In the genomic region with DNA sequence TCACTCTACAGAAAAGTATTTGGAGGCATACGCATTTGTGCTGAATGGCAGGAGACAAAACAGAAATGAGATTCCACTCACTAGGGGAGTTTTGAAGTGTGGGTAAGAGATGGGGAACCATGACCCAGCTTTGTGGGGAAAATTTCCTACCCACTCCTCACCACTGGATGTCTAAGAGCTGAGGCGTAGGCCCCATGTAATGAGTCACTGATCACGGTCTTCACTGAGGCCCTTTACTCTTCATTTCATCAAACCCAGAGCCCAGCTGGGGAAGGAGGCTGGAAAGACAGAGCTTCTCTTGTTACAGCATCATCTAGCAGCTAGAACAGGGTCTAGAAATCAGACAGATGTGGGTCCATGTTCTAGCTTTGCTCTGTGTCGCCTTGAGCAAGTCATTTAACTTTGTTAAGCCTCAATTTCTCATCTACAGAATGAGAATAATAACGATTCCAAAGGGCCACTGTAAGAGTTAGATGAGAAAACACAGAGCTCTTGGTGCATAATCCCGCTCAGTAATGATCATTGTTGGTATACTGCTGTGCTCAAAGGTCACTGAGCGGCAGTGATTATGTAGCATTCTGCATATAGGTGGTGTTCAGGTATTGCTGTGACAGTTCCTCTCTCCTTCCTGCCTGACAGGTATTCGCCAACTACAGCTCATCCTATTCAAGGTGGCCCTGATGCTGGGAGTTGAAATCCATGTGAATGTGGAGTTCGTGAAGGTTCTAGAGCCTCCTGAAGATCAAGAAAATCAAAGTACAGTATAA, we compare ENCODE assay signal across 12 cellular contexts.
DNase-seq lines count a peak whose midpoint lies in the region; ATAC-seq and TF ChIP-seq lines count a peak whose summit lies in the region.
"Had no signal": no experiment of that assay in that cellular context is flagged by ENCODE, and none has a peak within 500 bp of the region (broad histone marks: within the 10 kb centered on the region; RNA-seq: fewer than 3 reads in every experiment).

No MANE protein-coding gene starts in this region.

- H3K4me1 ChIP-seq in CD8-positive, alpha-beta memory T cell (ENCODE audit: insufficient read depth, low read length): no peaks in the 10 kb centered on the region
- H3K4me1 ChIP-seq: right atrium auricular region had no signal

- DNase-seq in CD8-positive, alpha-beta memory T cell: no peak
- peak; percentile 83 for DNase-seq in LHCN-M2 (ENCODE audit: low read depth)
- no peak for DNase-seq in chondrocyte (ENCODE audit: low spot score)
- peak; percentile 39 to 55 for DNase-seq in stimulated activated CD4-positive, alpha-beta T cell treated with anti-CD3 and anti-CD28 coated beads, Interleukin-12 subunit alpha, Interleukin-12 subunit beta, amount 100 ng/mL, for 24 hours (ENCODE audit: low read depth in 2 of 2)
- no peak for DNase-seq in central memory CD4-positive, alpha-beta T cell
- no peak for DNase-seq in germinal center (ENCODE audit: low spot score)
- no peak for DNase-seq in NK-92 treated with Interleukin-12 subunit alpha and Interleukin-12 subunit beta, amount 100 ng/mL, for 24 hours (lab: John Stamatoyannopoulos, UW)
- DNase-seq: DMS153, NCI-H2107, T-helper 9 cell had no signal

- H3K27ac ChIP-seq in CD8-positive, alpha-beta memory T cell (ENCODE audit: low read depth, low read length): no peak overlapping the region
- H3K27ac ChIP-seq: right atrium auricular region had no signal

- no peaks in the 10 kb centered on the region for H3K27me3 ChIP-seq in CD8-positive, alpha-beta memory T cell (ENCODE audit: insufficient read depth, low read length, poor library complexity, severe bottlenecking)
- H3K27me3 ChIP-seq: right atrium auricular region had no signal

- no peak for ATAC-seq in GM21619 (IDR thresholded peaks at IDR 0.05; ENCODE audit: unreplicated experiment)

- peaks cover 15% of the 10 kb centered on the region for H3K36me3 ChIP-seq in CD8-positive, alpha-beta memory T cell (ENCODE audit: insufficient read depth, low read length)

- TF ChIP-seq CTCF in chondrocyte (IDR thresholded peaks at IDR 0.05): no peak

- H3K27ac Mint-ChIP-seq in CD8-positive, alpha-beta memory T cell: peak overlapping the region in 7 of 8 donors; percentile 14 to 80 (median 58)
- peak overlapping the region; percentile 84 for H3K27ac Mint-ChIP-seq in chondrocyte (ENCODE audit: unreplicated experiment)

- H3K27me3 Mint-ChIP-seq in CD8-positive, alpha-beta memory T cell: no peaks in the 10 kb centered on the region
- no peaks in the 10 kb centered on the region for H3K27me3 Mint-ChIP-seq in chondrocyte (ENCODE audit: low read depth)

- no peak overlapping the region for H3K4me3 ChIP-seq in CD8-positive, alpha-beta memory T cell (ENCODE audit: low read length)
- H3K4me3 ChIP-seq: right atrium auricular region had no signal

- H3K4me3 Mint-ChIP-seq in CD8-positive, alpha-beta memory T cell: no peak overlapping the region
- H3K4me3 Mint-ChIP-seq in chondrocyte (ENCODE audit: unreplicated experiment): no peak overlapping the region

- H3K9me3 ChIP-seq in CD8-positive, alpha-beta memory T cell (ENCODE audit: low read length): no peaks in the 10 kb centered on the region
- H3K9me3 ChIP-seq: right atrium auricular region had no signal

- POLR2A ChIA-PET in CD8-positive, alpha-beta memory T cell (lab: Charles Lee): no interaction called here

- H3K9me3 Mint-ChIP-seq in CD8-positive, alpha-beta memory T cell: no peaks in the 10 kb centered on the region
- peaks cover 7% of the 10 kb centered on the region for H3K9me3 Mint-ChIP-seq in chondrocyte (ENCODE audit: low read depth)

- peaks cover 11 to 22% (median 20%) of the 10 kb centered on the region in 3 donors for H3K4me1 Mint-ChIP-seq in CD8-positive, alpha-beta memory T cell
- peaks cover 68% of the 10 kb centered on the region for H3K4me1 Mint-ChIP-seq in chondrocyte (ENCODE audit: low read depth)

- H3K36me3 Mint-ChIP-seq in CD8-positive, alpha-beta memory T cell: peaks cover 29 to 87% (median 51%) of the 10 kb centered on the region in 3 donors
- H3K36me3 Mint-ChIP-seq in chondrocyte (ENCODE audit: low read depth): peaks cover 64% of the 10 kb centered on the region

- CTCF ChIA-PET in CD8-positive, alpha-beta memory T cell (lab: Charles Lee): interaction anchor here (1.1 kb wide), 1 partner anchor 11 kb away, joined by 3 read pairs; no protein-coding TSS in a partner anchor

Comparison
In these comparisons a context has a peak if more than half of its experiments do, and no peak if none do; other contexts are left out.
1. DNase-seq: peak in LHCN-M2 (single experiment) and stimulated activated CD4-positive, alpha-beta T cell treated with anti-CD3 and anti-CD28 coated beads, Interleukin-12 subunit alpha, Interleukin-12 subunit beta, amount 100 ng/mL, for 24 hours (2 of 2); none in CD8-positive, alpha-beta memory T cell (0 of 5), chondrocyte (single experiment), central memory CD4-positive, alpha-beta T cell (single experiment), germinal center (single experiment) and NK-92 treated with Interleukin-12 subunit alpha and Interleukin-12 subunit beta, amount 100 ng/mL, for 24 hours (single experiment).